In genomic region chr17:55641559-55642160, GRCh38 we compare ENCODE assay signal across 8 cellular contexts.
DNase-seq lines count a peak whose midpoint lies in the region; ATAC-seq lines count a peak whose summit lies in the region.

No MANE protein-coding gene starts in this region.

- H3K4me3 Mint-ChIP-seq in activated naive CD8-positive, alpha-beta T cell treated with anti-CD3 and anti-CD28 coated beads for 36 hours = no peak overlapping the region

- no peaks in the 10 kb centered on the region for H3K9me3 Mint-ChIP-seq in activated naive CD8-positive, alpha-beta T cell treated with anti-CD3 and anti-CD28 coated beads for 36 hours

- H3K27ac Mint-ChIP-seq in activated naive CD8-positive, alpha-beta T cell treated with anti-CD3 and anti-CD28 coated beads for 36 hours = no peak overlapping the region

- H3K27me3 Mint-ChIP-seq in activated naive CD8-positive, alpha-beta T cell treated with anti-CD3 and anti-CD28 coated beads for 36 hours = peaks cover 19% of the 10 kb centered on the region

- DNase-seq in EH (ENCODE audit: low read depth) (peak; percentile 57), NCI-H82 (lab: John Stamatoyannopoulos, UW) (peak; percentile 91), hepatic stellate cell (ENCODE audit: low spot score) (peak; percentile 15)
- peak; percentile 18 for DNase-seq in activated naive CD8-positive, alpha-beta T cell treated with anti-CD3 and anti-CD28 coated beads for 36 hours
- peak; percentile 10 to 26 (median 21) for DNase-seq in stimulated activated CD4-positive, alpha-beta T cell treated with anti-CD3 and anti-CD28 coated beads, Interleukin-12 subunit alpha, Interleukin-12 subunit beta, amount 100 ng/mL, for 48 hours (ENCODE audit: low read depth in 2 of 3, low spot score in 1 of 3)

- ATAC-seq in HG02642 (IDR thresholded peaks at IDR 0.05; ENCODE audit: poor library complexity, unreplicated experiment) = peak; percentile 74
- ATAC-seq in GM19467 (IDR thresholded peaks at IDR 0.05; ENCODE audit: unreplicated experiment) = no peak
- no peak for ATAC-seq in HG03159 (IDR thresholded peaks at IDR 0.05; ENCODE audit: unreplicated experiment)

- H3K36me3 Mint-ChIP-seq in activated naive CD8-positive, alpha-beta T cell treated with anti-CD3 and anti-CD28 coated beads for 36 hours = no peaks in the 10 kb centered on the region

- H3K4me1 Mint-ChIP-seq in activated naive CD8-positive, alpha-beta T cell treated with anti-CD3 and anti-CD28 coated beads for 36 hours = no peaks in the 10 kb centered on the region

Comparison
In these comparisons a context has a peak if more than half of its experiments do, and no peak if none do; other contexts are left out.
1. DNase-seq: peak in every context shown above with its lines; median percentile 91 in NCI-H82; 57 in EH; 21 in stimulated activated CD4-positive, alpha-beta T cell treated with anti-CD3 and anti-CD28 coated beads, Interleukin-12 subunit alpha, Interleukin-12 subunit beta, amount 100 ng/mL, for 48 hours; 18 in activated naive CD8-positive, alpha-beta T cell treated with anti-CD3 and anti-CD28 coated beads for 36 hours; 15 in hepatic stellate cell.